In the genomic region with DNA sequence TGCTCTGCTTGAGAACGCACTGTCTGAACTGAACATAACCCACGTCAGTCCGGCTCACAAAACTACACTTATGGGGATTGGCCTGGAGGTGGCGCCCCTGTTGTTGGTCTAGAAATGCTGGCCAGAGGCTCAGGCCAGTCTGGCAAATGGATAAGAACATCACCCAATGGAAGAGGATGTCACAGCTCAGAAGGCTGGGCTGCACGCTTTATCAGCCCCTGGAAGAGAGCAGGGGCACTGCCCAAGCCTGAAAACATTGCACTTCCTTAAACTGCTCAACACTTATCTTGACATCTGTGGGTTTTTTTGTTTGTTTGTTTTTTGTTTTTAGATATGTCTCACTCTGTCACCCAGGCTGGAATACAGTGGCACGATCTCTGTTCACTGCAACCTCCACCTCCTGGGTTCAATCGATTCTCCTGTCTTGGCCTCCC, we compare ENCODE assay signal across 8 cellular contexts. TPM values are rescaled to one million over a fixed set of nuclear protein-coding genes. Genes with fewer than 3 reads are reported as not detected.
DNase-seq lines count a peak whose midpoint lies in the region; ATAC-seq and TF ChIP-seq lines count a peak whose summit lies in the region.

No MANE protein-coding gene starts in this region.

- no peak overlapping the region for H4K91ac ChIP-seq in mesenchymal stem cell (ENCODE audit: low read length)

- no peak overlapping the region for H3K27ac Mint-ChIP-seq in endodermal cell

- H3K4me2 ChIP-seq in mesenchymal stem cell (ENCODE audit: low read length, poor library complexity, severe bottlenecking), result no peak overlapping the region

- no peak overlapping the region for H2BK120ac ChIP-seq in mesenchymal stem cell (ENCODE audit: low read depth, low read length)

- no peaks in the 10 kb centered on the region for H3K9me3 Mint-ChIP-seq in endodermal cell

- peak; percentile 77 for DNase-seq in ACHN
- peak; percentile 58 for DNase-seq in NCI-H510A treated with DMSO at 0.1 percent for 48 hours (lab: John Stamatoyannopoulos, UW)
- DNase-seq in activated CD4-positive, alpha-beta T cell treated with anti-CD3 and anti-CD28 coated beads, Interleukin-2, amount 50 U/mL, for 4 hours, result peak; percentile 22 to 24
- DNase-seq in endodermal cell, result peak; percentile 97
- peak; percentile 79 for DNase-seq in mesenchymal stem cell
- DNase-seq in stimulated activated CD8-positive, alpha-beta memory T cell treated with anti-CD3 and anti-CD28 coated beads, Interleukin-7, amount 100 ng/mL, for 24 hours (ENCODE audit: low read depth), result peak; percentile 10

- H3K23ac ChIP-seq in mesenchymal stem cell (ENCODE audit: low read length in 2 of 2), result no peak overlapping the region

- H3K9ac ChIP-seq in endodermal cell (ENCODE audit: extremely low read depth, low read length, poor library complexity, severe bottlenecking) (no peak overlapping the region), mesenchymal stem cell (ENCODE audit: low read length) (no peak overlapping the region)

- H3K27me3 ChIP-seq in endodermal cell (ENCODE audit: control insufficient read depth, insufficient read depth, low read length, poor library complexity, severe bottlenecking) (no peaks in the 10 kb centered on the region), mesenchymal stem cell (ENCODE audit: control insufficient read depth in 1 of 2, insufficient read depth in 1 of 2, low read length in 2 of 2) (peaks cover 6 to 9% of the 10 kb centered on the region in 2 experiments)

- H2AK5ac ChIP-seq in mesenchymal stem cell (ENCODE audit: low read length, severe bottlenecking), result no peak overlapping the region

- H3K18ac ChIP-seq in mesenchymal stem cell (ENCODE audit: low read depth in 1 of 2, low read length in 2 of 2), result no peak overlapping the region

- H2BK15ac ChIP-seq in mesenchymal stem cell (ENCODE audit: low read depth, poor library complexity, severe bottlenecking), result no peak overlapping the region

- H3K9me3 ChIP-seq in endodermal cell (ENCODE audit: control insufficient read depth, low read length) (no peaks in the 10 kb centered on the region), mesenchymal stem cell (ENCODE audit: control insufficient read depth, low read length) (no peaks in the 10 kb centered on the region)

- 62% methylated on average over 5 to 7 of the region's 7 CpGs for WGBS in endodermal cell (ENCODE audit: insufficient coverage in 1 of 2, insufficient read length in 1 of 2), 2 experiments
- WGBS in mesenchymal stem cell, result 46% methylated on average over 7 of the region's 7 CpGs

- H2BK5ac ChIP-seq in mesenchymal stem cell (ENCODE audit: low read depth, low read length, poor library complexity, severe bottlenecking), result no peak overlapping the region

- no peaks in the 10 kb centered on the region for H3K79me1 ChIP-seq in mesenchymal stem cell (replicated peaks; ENCODE audit: low read length, poor library complexity, severe bottlenecking)

- no peak overlapping the region for H3K4ac ChIP-seq in mesenchymal stem cell (ENCODE audit: low read depth in 1 of 2, low read length in 2 of 2)

- TF ChIP-seq CTCF in endodermal cell (conservative IDR thresholded peaks at IDR 0.05), result peak; percentile 83

- no peak overlapping the region for H3K4me3 Mint-ChIP-seq in endodermal cell

- no peaks in the 10 kb centered on the region for H3K36me3 ChIP-seq in endodermal cell (ENCODE audit: control insufficient read depth, insufficient read depth, low read length)
- H3K36me3 ChIP-seq in mesenchymal stem cell (ENCODE audit: control insufficient read depth in 1 of 2, insufficient read depth in 2 of 2, low read depth in 1 of 2, low read length in 2 of 2), result no peaks in the 10 kb centered on the region

- H3K27ac ChIP-seq in endodermal cell (ENCODE audit: low read depth, low read length) (no peak overlapping the region), mesenchymal stem cell (ENCODE audit: low read length, poor library complexity, severe bottlenecking) (no peak overlapping the region)

- H2BK12ac ChIP-seq in mesenchymal stem cell (ENCODE audit: low read length in 2 of 2), result no peak overlapping the region

- no peak overlapping the region for H3K14ac ChIP-seq in mesenchymal stem cell (ENCODE audit: low read length in 2 of 2)

- H3K4me1 ChIP-seq in endodermal cell (ENCODE audit: control insufficient read depth, insufficient read depth, low read length), result no peaks in the 10 kb centered on the region
- H3K4me1 ChIP-seq in mesenchymal stem cell (ENCODE audit: control insufficient read depth, insufficient read depth, low read depth, low read length), result no peaks in the 10 kb centered on the region

- peaks cover 6% of the 10 kb centered on the region for H3K27me3 Mint-ChIP-seq in endodermal cell (ENCODE audit: insufficient read depth)

- in situ Hi-C loops in ACHN (cut with HindIII; ENCODE audit: low pct_ligation_motif_present, low pct_unique_long_range_greater_than_20kb, low sequenced_read_pairs), result no loop called here

- no peaks in the 10 kb centered on the region for H3K36me3 Mint-ChIP-seq in endodermal cell (ENCODE audit: low read depth)

- no peak overlapping the region for H4K8ac ChIP-seq in mesenchymal stem cell (ENCODE audit: low read length)

- H3K4me3 ChIP-seq in endodermal cell (ENCODE audit: low read length) (no peak overlapping the region), mesenchymal stem cell (ENCODE audit: insufficient read depth in 1 of 2, low read depth in 1 of 2, low read length in 2 of 2) (no peak overlapping the region)

- H3K4me1 Mint-ChIP-seq in endodermal cell, result peaks cover 1% of the 10 kb centered on the region

- no peak overlapping the region for H2AFZ ChIP-seq in mesenchymal stem cell (ENCODE audit: low read depth, low read length)

- ATAC-seq in GM18517 (IDR thresholded peaks at IDR 0.05; ENCODE audit: unreplicated experiment) (peak; percentile 93), HG03108 (IDR thresholded peaks at IDR 0.05; ENCODE audit: unreplicated experiment) (peak; percentile 87)

RNA-seq across cellular contexts. Expression of gene BPTF, which starts 24.8 kb away (rescaled TPM):
- 100 to 1,000 TPM; 184 to 198 TPM for total RNA-seq in endodermal cell
- 121 TPM for polyA plus RNA-seq in endodermal cell (2013, experiment 1 of 2)
- polyA plus RNA-seq in endodermal cell (2013, experiment 2 of 2), result 130 TPM
- polyA plus RNA-seq in mesenchymal stem cell (2013, experiment 1 of 2), result 46.3 TPM
- 45.1 TPM for polyA plus RNA-seq in mesenchymal stem cell (2013, experiment 2 of 2)

Comparison
In these comparisons a context has a peak if more than half of its experiments do, and no peak if none do; other contexts are left out.
1. DNase-seq: peak in every context shown above with its lines; median percentile 97 in endodermal cell; 79 in mesenchymal stem cell; 77 in ACHN; 58 in NCI-H510A treated with DMSO at 0.1 percent for 48 hours; 23 in activated CD4-positive, alpha-beta T cell treated with anti-CD3 and anti-CD28 coated beads, Interleukin-2, amount 50 U/mL, for 4 hours; 10 in stimulated activated CD8-positive, alpha-beta memory T cell treated with anti-CD3 and anti-CD28 coated beads, Interleukin-7, amount 100 ng/mL, for 24 hours.